In genomic region chr14:28609228-28609828, GRCh38 we compare ENCODE assay signal across 8 cellular contexts.
A peak's percentile ranks its signal among the peaks of the same experiment; 100 is the strongest.
DNase-seq lines count a peak whose midpoint lies in the region; ATAC-seq, FAIRE-seq and TF ChIP-seq lines count a peak whose summit lies in the region.
"Had no signal": no experiment of that assay in that cellular context is flagged by ENCODE, and none has a peak within 500 bp of the region (broad histone marks: within the 10 kb centered on the region; RNA-seq: fewer than 3 reads in every experiment).

No MANE protein-coding gene starts in this region.

- peak overlapping the region; percentile 6 for H3K4me3 ChIP-seq in astrocyte (ENCODE audit: insufficient read depth, low read depth, low read length)
- H3K4me3 ChIP-seq in testis, result no peak overlapping the region
- H3K4me3 ChIP-seq in esophagus muscularis mucosa, result no peak overlapping the region

- no peaks in the 10 kb centered on the region for H3K4me1 Mint-ChIP-seq in astrocyte (ENCODE audit: low read depth, unreplicated experiment)
- H3K4me1 Mint-ChIP-seq: activated naive CD4-positive, alpha-beta T cell treated with anti-CD3 and anti-CD28 coated beads, Interleukin-2, amount 50 U/mL, for 24 hours had no signal

- H3K27ac ChIP-seq in astrocyte (ENCODE audit: low read depth, low read length), result no peak overlapping the region
- H3K27ac ChIP-seq in testis, result no peak overlapping the region
- H3K27ac ChIP-seq in esophagus muscularis mucosa (replicated peaks in 1 of 4), result no peak overlapping the region

- H3K36me3 ChIP-seq in astrocyte (ENCODE audit: insufficient read depth, low read length) (no peaks in the 10 kb centered on the region), testis (ENCODE audit: low read depth, missing control alignments) (no peaks in the 10 kb centered on the region), esophagus muscularis mucosa (no peaks in the 10 kb centered on the region)

- ATAC-seq in HG02981 (IDR thresholded peaks at IDR 0.05; ENCODE audit: unreplicated experiment), result peak; percentile 67

- peak; percentile 99 for TF ChIP-seq CTCF in astrocyte (IDR thresholded peaks at IDR 0.05; ENCODE audit: insufficient read depth, low read depth, low read length)
- TF ChIP-seq CTCF in testis (IDR thresholded peaks at IDR 0.05), result peak; percentile 15 to 56 (median 39)
- TF ChIP-seq CTCF in esophagus muscularis mucosa (IDR thresholded peaks at IDR 0.05), result peak in 1 of 3 experiments; percentile 52

- TF ChIP-seq POLR2A in testis (IDR thresholded peaks at IDR 0.05) (no peak), esophagus muscularis mucosa (IDR thresholded peaks at IDR 0.05; ENCODE audit: low read depth) (no peak)

- H3K79me2 ChIP-seq in astrocyte (ENCODE audit: insufficient read depth, low read length), result no peaks in the 10 kb centered on the region

- TF ChIP-seq EP300 in esophagus muscularis mucosa (IDR thresholded peaks at IDR 0.05), result no peak

- peak; percentile 16 for DNase-seq in GDM1 (lab: John Stamatoyannopoulos, UW)
- DNase-seq in NCI-H526 (lab: John Stamatoyannopoulos, UW), result peak; percentile 6 to 64
- peak; percentile 36 for DNase-seq in astrocyte (ENCODE audit: low read depth)
- DNase-seq in testis, result peak; percentile 82
- DNase-seq in esophagus muscularis mucosa (ENCODE audit: extremely low spot score), result no peak

- peak overlapping the region; percentile 73 for H3K4me2 ChIP-seq in astrocyte (ENCODE audit: low read length)

- FAIRE-seq in astrocyte (lab: Jason Lieb, UNC) (peak; percentile 60), islet of Langerhans (lab: Jason Lieb, UNC) (peak; percentile 81)

- H3K36me3 Mint-ChIP-seq in astrocyte (ENCODE audit: low read depth, unreplicated experiment), result no peaks in the 10 kb centered on the region
- H3K36me3 Mint-ChIP-seq: activated naive CD4-positive, alpha-beta T cell treated with anti-CD3 and anti-CD28 coated beads, Interleukin-2, amount 50 U/mL, for 24 hours had no signal

- H3K27me3 Mint-ChIP-seq in astrocyte (ENCODE audit: low read depth, unreplicated experiment), result no peaks in the 10 kb centered on the region
- H3K27me3 Mint-ChIP-seq: activated naive CD4-positive, alpha-beta T cell treated with anti-CD3 and anti-CD28 coated beads, Interleukin-2, amount 50 U/mL, for 24 hours had no signal

- intact Hi-C loops in testis (cut with DNase I; ENCODE audit: low total_unique reads) (no loop called here), esophagus muscularis mucosa (cut with DNase I) (no loop called here)

- H3K9me3 Mint-ChIP-seq in astrocyte (ENCODE audit: unreplicated experiment), result peaks cover 2% of the 10 kb centered on the region
- H3K9me3 Mint-ChIP-seq: activated naive CD4-positive, alpha-beta T cell treated with anti-CD3 and anti-CD28 coated beads, Interleukin-2, amount 50 U/mL, for 24 hours had no signal

- no peak overlapping the region for H3K4me3 Mint-ChIP-seq in astrocyte (ENCODE audit: unreplicated experiment)
- H3K4me3 Mint-ChIP-seq: activated naive CD4-positive, alpha-beta T cell treated with anti-CD3 and anti-CD28 coated beads, Interleukin-2, amount 50 U/mL, for 24 hours had no signal

- H3K9ac ChIP-seq in astrocyte (ENCODE audit: low read length), result peak overlapping the region; percentile 22

- 4 to 5% methylated on average over 6 of the region's 6 CpGs for WGBS in testis, 2 donors
- WGBS in esophagus muscularis mucosa, result 3% methylated on average over 6 of the region's 6 CpGs

- H3K4me1 ChIP-seq in astrocyte (ENCODE audit: insufficient read depth, low read length) (peaks cover 8% of the 10 kb centered on the region), testis (no peaks in the 10 kb centered on the region), esophagus muscularis mucosa (no peaks in the 10 kb centered on the region)

- no peaks in the 10 kb centered on the region for H4K20me1 ChIP-seq in astrocyte (ENCODE audit: insufficient read depth, low read length)

- no peaks in the 10 kb centered on the region for H3K9me3 ChIP-seq in astrocyte (ENCODE audit: insufficient read depth, low read depth, low read length)
- no peaks in the 10 kb centered on the region for H3K9me3 ChIP-seq in testis
- H3K9me3 ChIP-seq in esophagus muscularis mucosa, result no peaks in the 10 kb centered on the region

- H3K27ac Mint-ChIP-seq in astrocyte (ENCODE audit: unreplicated experiment), result no peak overlapping the region
- H3K27ac Mint-ChIP-seq: activated naive CD4-positive, alpha-beta T cell treated with anti-CD3 and anti-CD28 coated beads, Interleukin-2, amount 50 U/mL, for 24 hours had no signal

- H3K27me3 ChIP-seq in astrocyte (ENCODE audit: insufficient read depth, low read length), result no peaks in the 10 kb centered on the region
- no peaks in the 10 kb centered on the region for H3K27me3 ChIP-seq in testis
- peaks cover 0 to 5% (median 0%) of the 10 kb centered on the region in 4 donors for H3K27me3 ChIP-seq in esophagus muscularis mucosa

- H2AFZ ChIP-seq in astrocyte (ENCODE audit: low read depth, low read length), result peak overlapping the region; percentile 50
